8 cellular contexts compared by ENCODE assay signal in the genomic region with DNA sequence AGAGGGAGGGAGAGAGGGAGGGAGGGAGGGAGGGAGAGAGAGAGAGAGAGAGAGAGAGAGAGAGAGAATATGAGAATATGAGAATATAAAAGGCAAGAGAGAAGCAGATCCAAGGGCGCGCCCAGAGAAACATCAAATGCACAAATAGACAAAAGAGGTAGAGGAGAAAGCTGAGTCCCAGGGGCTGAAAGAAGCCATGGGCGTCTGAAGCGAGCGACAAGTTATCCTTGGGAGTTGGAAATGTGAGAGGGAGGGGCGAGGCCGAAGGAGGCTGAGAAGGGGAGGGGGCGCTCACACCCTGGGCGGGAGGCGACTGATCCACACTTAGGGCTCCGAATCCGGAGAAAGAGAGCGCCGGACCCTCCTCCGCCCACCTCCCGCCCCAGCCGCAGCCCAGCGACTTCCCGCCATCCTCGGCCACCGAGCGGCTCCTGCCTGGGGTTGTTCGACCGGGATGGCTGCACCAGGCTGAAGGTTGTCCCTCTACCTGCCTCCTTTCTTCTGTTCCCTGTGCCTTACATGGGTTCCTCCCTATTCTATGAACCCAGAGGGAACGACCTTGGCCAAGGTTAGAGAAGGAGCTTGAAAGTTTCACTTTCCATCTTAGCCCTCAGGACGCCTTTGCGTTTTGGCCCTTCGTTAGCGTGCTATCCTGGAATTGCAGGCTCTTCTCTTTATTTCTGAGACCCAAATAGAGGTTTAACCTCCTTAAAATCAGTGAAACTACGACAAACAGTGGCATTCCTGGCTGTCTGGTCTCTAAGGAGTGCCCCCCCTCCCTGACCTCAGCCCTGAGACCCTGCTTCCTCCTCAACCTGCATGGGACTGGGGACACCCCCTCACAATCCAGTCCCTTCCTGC. TPM values are rescaled to one million over a fixed set of nuclear protein-coding genes. Genes with fewer than 3 reads are reported as not detected.
DNase-seq lines count a peak whose midpoint lies in the region; ATAC-seq and TF ChIP-seq lines count a peak whose summit lies in the region.

No MANE protein-coding gene starts in this region.

- H3K27ac ChIP-seq in iPS-20b (ENCODE audit: low read length): no peak overlapping the region
- no peak overlapping the region for H3K27ac ChIP-seq in stomach smooth muscle (ENCODE audit: low read length)

- no peaks in the 10 kb centered on the region for H3K4me1 ChIP-seq in iPS-20b (ENCODE audit: insufficient read depth, low read length)
- H3K4me1 ChIP-seq in stomach smooth muscle (ENCODE audit: control insufficient read depth, insufficient read depth, low read length): peaks cover 14% of the 10 kb centered on the region

- peak; percentile 35 for ATAC-seq in activated CD8-positive, alpha-beta memory T cell treated with anti-CD3 and anti-CD28 coated beads, Interleukin-2, amount 10 ng/mL, durations not matched to agents 7 days and 5 days
- ATAC-seq in SK-N-SH treated with all-trans-retinoic acid at 6 μM for 48 hours: peak; percentile 57

- H3K9me3 ChIP-seq in iPS-20b (ENCODE audit: insufficient read depth, low read depth, low read length) (no peaks in the 10 kb centered on the region), stomach smooth muscle (ENCODE audit: control insufficient read depth in 2 of 2, low read length in 2 of 2) (no peaks in the 10 kb centered on the region)

- H3K4me3 Mint-ChIP-seq in activated CD8-positive, alpha-beta memory T cell treated with anti-CD3 and anti-CD28 coated beads, Interleukin-2, amount 10 ng/mL, durations not matched to agents 7 days and 5 days: peak overlapping the region; percentile 89

- CTCF ChIA-PET in activated CD8-positive, alpha-beta memory T cell treated with anti-CD3 and anti-CD28 coated beads, Interleukin-2, amount 10 ng/mL, durations not matched to agents 7 days and 5 days (lab: Charles Lee): interaction anchor here (0.6 to 3.5 kb wide), 8 partner anchors 11 to 57 kb away, joined by 3 to 23 read pairs (median 6); a partner anchor contains a TSS

- peaks cover 58% of the 10 kb centered on the region for H3K27me3 Mint-ChIP-seq in activated CD8-positive, alpha-beta memory T cell treated with anti-CD3 and anti-CD28 coated beads, Interleukin-2, amount 10 ng/mL, durations not matched to agents 7 days and 5 days

- no peaks in the 10 kb centered on the region for H3K9me3 Mint-ChIP-seq in activated CD8-positive, alpha-beta memory T cell treated with anti-CD3 and anti-CD28 coated beads, Interleukin-2, amount 10 ng/mL, durations not matched to agents 7 days and 5 days (ENCODE audit: low read depth)

- H3K4me3 ChIP-seq in iPS-20b (ENCODE audit: low read length) (peak overlapping the region; percentile 47), stomach smooth muscle (ENCODE audit: low read length in 2 of 2) (peak overlapping the region; percentile 54 to 74)

- peaks cover 4% of the 10 kb centered on the region for H3K36me3 Mint-ChIP-seq in activated CD8-positive, alpha-beta memory T cell treated with anti-CD3 and anti-CD28 coated beads, Interleukin-2, amount 10 ng/mL, durations not matched to agents 7 days and 5 days

- DNase-seq in activated CD8-positive, alpha-beta memory T cell treated with anti-CD3 and anti-CD28 coated beads, Interleukin-2, amount 10 ng/mL, durations not matched to agents 7 days and 5 days: no peak
- no peak for DNase-seq in activated CD8-positive, alpha-beta memory T cell treated with anti-CD3 and anti-CD28 coated beads, Interleukin-2, amount 50 U/mL, for 4 hours
- DNase-seq in COLO829 (ENCODE audit: low spot score) (no peak), nucleus accumbens (lab: John Stamatoyannopoulos, UW) (no peak), EL (no peak)

- peak overlapping the region; percentile 87 for H3K27ac Mint-ChIP-seq in activated CD8-positive, alpha-beta memory T cell treated with anti-CD3 and anti-CD28 coated beads, Interleukin-2, amount 10 ng/mL, durations not matched to agents 7 days and 5 days

- H3K27me3 ChIP-seq in iPS-20b (ENCODE audit: insufficient read depth, low read length): peaks cover 97% of the 10 kb centered on the region
- H3K27me3 ChIP-seq in stomach smooth muscle (ENCODE audit: control insufficient read depth in 1 of 2, insufficient read depth in 2 of 2, low read length in 2 of 2): peaks cover 56 to 60% of the 10 kb centered on the region in 2 donors

- H3K36me3 ChIP-seq in iPS-20b (ENCODE audit: insufficient read depth, low read depth, low read length) (no peaks in the 10 kb centered on the region), stomach smooth muscle (ENCODE audit: control insufficient read depth in 2 of 2, insufficient read depth in 2 of 2, low read length in 2 of 2) (no peaks in the 10 kb centered on the region)

- no peak overlapping the region for H3K9ac ChIP-seq in iPS-20b (ENCODE audit: low read depth, low read length)
- H3K9ac ChIP-seq in stomach smooth muscle (ENCODE audit: low read length in 2 of 2): peak overlapping the region; percentile 13

- H3K4me1 Mint-ChIP-seq in activated CD8-positive, alpha-beta memory T cell treated with anti-CD3 and anti-CD28 coated beads, Interleukin-2, amount 10 ng/mL, durations not matched to agents 7 days and 5 days: peaks cover 56% of the 10 kb centered on the region

TF ChIP-seq in SK-N-SH treated with all-trans-retinoic acid at 6 μM for 48 hours, 23 proteins besides CTCF, POLR2A, EP300 and RAD21:
- TF ChIP-seq RARB (CRISPR knock-in tag; IDR thresholded peaks at IDR 0.05) (no peak), ZFP30 (CRISPR knock-in tag; IDR thresholded peaks at IDR 0.05) (no peak), SNAI2 (CRISPR knock-in tag; IDR thresholded peaks at IDR 0.05) (no peak), GLIS3 (CRISPR knock-in tag; IDR thresholded peaks at IDR 0.05) (no peak), PPARA (CRISPR knock-in tag; IDR thresholded peaks at IDR 0.05; ENCODE audit: borderline replicate concordance) (no peak), ZNF8 (CRISPR knock-in tag; IDR thresholded peaks at IDR 0.05) (no peak)
- TF ChIP-seq, protein P1, sequence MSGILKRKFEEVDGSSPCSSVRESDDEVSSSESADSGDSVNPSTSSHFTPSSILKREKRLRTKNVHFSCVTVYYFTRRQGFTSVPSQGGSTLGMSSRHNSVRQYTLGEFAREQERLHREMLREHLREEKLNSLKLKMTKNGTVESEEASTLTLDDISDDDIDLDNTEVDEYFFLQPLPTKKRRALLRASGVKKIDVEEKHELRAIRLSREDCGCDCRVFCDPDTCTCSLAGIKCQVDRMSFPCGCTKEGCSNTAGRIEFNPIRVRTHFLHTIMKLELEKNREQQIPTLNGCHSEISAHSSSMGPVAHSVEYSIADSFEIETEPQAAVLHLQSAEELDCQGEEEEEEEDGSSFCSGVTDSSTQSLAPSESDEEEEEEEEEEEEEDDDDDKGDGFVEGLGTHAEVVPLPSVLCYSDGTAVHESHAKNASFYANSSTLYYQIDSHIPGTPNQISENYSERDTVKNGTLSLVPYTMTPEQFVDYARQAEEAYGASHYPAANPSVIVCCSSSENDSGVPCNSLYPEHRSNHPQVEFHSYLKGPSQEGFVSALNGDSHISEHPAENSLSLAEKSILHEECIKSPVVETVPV (CRISPR knock-in tag; IDR thresholded peaks at IDR 0.05): no peak

RNA-seq across cellular contexts. Expression of a gene that starts 21.2 kb away (rescaled TPM):
- 10 to 100 TPM in 1 of 2 experiments, 1 to 10 TPM in 1; 8.4 to 19.6 TPM for total RNA-seq in activated CD8-positive, alpha-beta memory T cell treated with anti-CD3 and anti-CD28 coated beads, Interleukin-2, amount 10 ng/mL, durations not matched to agents 7 days and 5 days

RNA-seq across cellular contexts. Expression of a gene that starts 32.2 kb away (rescaled TPM):
- total RNA-seq in activated CD8-positive, alpha-beta memory T cell treated with anti-CD3 and anti-CD28 coated beads, Interleukin-2, amount 10 ng/mL, durations not matched to agents 7 days and 5 days: 1 to 10 TPM in 1 of 2 experiments, under 1 TPM in 1; 0.38 to 1.4 TPM

RNA-seq across cellular contexts. Expression of a gene that starts 36.5 kb away (rescaled TPM):
- 1 to 10 TPM; 1.7 TPM for total RNA-seq in activated CD8-positive, alpha-beta memory T cell treated with anti-CD3 and anti-CD28 coated beads, Interleukin-2, amount 10 ng/mL, durations not matched to agents 7 days and 5 days

RNA-seq across cellular contexts. Expression of a gene that starts 42.5 kb away (rescaled TPM):
- total RNA-seq in activated CD8-positive, alpha-beta memory T cell treated with anti-CD3 and anti-CD28 coated beads, Interleukin-2, amount 10 ng/mL, durations not matched to agents 7 days and 5 days: 1 to 10 TPM in 1 of 2 experiments, under 1 TPM in 1; 0.58 to 1.1 TPM

RNA-seq across cellular contexts. Expression of a gene that starts 53.8 kb away (rescaled TPM):
- under 1 TPM in 1 of 2 experiments, not detected in 1; 0.16 TPM for total RNA-seq in activated CD8-positive, alpha-beta memory T cell treated with anti-CD3 and anti-CD28 coated beads, Interleukin-2, amount 10 ng/mL, durations not matched to agents 7 days and 5 days
